8 cellular contexts compared by ENCODE assay signal in the genomic region with DNA sequence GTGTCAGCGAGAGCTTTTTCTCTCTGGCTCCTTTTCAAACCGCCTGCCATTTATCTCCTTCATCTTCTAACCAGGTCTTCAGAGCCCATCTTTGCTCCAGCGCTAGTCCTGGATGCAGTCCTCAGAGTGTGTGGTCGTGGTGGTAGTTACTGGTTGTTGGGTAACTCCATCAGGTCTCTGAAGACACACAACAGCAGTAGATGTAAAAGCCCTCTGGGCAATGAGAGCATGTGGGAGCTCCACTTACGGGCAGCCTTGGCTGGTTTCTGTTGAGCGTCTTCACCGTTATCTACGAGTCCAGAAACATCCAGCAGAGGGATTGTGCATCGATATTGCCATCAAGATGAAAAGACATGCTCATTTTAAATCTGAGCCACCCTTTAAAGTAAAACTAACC.
DNase-seq lines count a peak whose midpoint lies in the region; ATAC-seq, FAIRE-seq and TF ChIP-seq lines count a peak whose summit lies in the region.

No MANE protein-coding gene starts in this region.

- H3K36me3 ChIP-seq in small intestine (ENCODE audit: control insufficient read depth in 2 of 2, insufficient read depth in 2 of 2, low read length in 2 of 2) (no peaks in the 10 kb centered on the region), adrenal gland (replicated peaks in 1 of 2) (no peaks in the 10 kb centered on the region)

- H3K27me3 ChIP-seq in small intestine (ENCODE audit: control insufficient read depth in 2 of 2, insufficient read depth in 2 of 2, low read length in 2 of 2) = peaks cover 8 to 32% of the 10 kb centered on the region in 2 donors
- peaks cover 21% of the 10 kb centered on the region for H3K27me3 ChIP-seq in adrenal gland

- H3K4me1 ChIP-seq in small intestine (ENCODE audit: control insufficient read depth in 2 of 2, insufficient read depth in 1 of 2, low read depth in 1 of 2, low read length in 1 of 2) (no peaks in the 10 kb centered on the region), adrenal gland (replicated peaks in 1 of 2) (peaks cover 0 to 6% of the 10 kb centered on the region in 2 donors)

- TF ChIP-seq POLR2A in adrenal gland (IDR thresholded peaks at IDR 0.05) = no peak

- WGBS in small intestine, 3 donors = 29 to 58% (median 56%) methylated on average over 9 of the region's 9 CpGs
- 52 to 76% (median 68%) methylated on average over 9 of the region's 9 CpGs for WGBS in adrenal gland, 4 donors

- H3K4me3 ChIP-seq in cardiac fibroblast (replicated peaks in 1 of 2; ENCODE audit: low read depth in 2 of 2, low read length in 2 of 2) (peak overlapping the region in 1 of 2 donors; percentile 45), small intestine (ENCODE audit: low read depth in 1 of 2, low read length in 2 of 2) (no peak overlapping the region), adrenal gland (no peak overlapping the region)

- intact Hi-C loops in adrenal gland (cut with DNase I) = no loop called here

- peak; percentile 15 for ATAC-seq in GM21528 (IDR thresholded peaks at IDR 0.05; ENCODE audit: low FRiP score, unreplicated experiment)

- H3K9me3 ChIP-seq in small intestine (ENCODE audit: control insufficient read depth, low read depth) (no peaks in the 10 kb centered on the region), adrenal gland (replicated peaks in 1 of 3) (no peaks in the 10 kb centered on the region)

- DNase-seq in NAMALWA (ENCODE audit: low spot score) = peak; percentile 84
- peak in 1 of 2 donors; percentile 24 for DNase-seq in cardiac fibroblast (ENCODE audit: low read depth in 2 of 2)
- DNase-seq in small intestine = no peak
- DNase-seq in AG20443 (ENCODE audit: low spot score) = no peak
- no peak for DNase-seq in adrenal gland
- DNase-seq in globus pallidus (ENCODE audit: low spot score) = no peak

- H3K27ac ChIP-seq in small intestine (ENCODE audit: low read depth in 1 of 2, low read length in 1 of 2) (peak overlapping the region in 1 of 2 donors; percentile 48), adrenal gland (no peak overlapping the region)

- no peak for FAIRE-seq in small intestine (lab: Jason Lieb, UNC)

- TF ChIP-seq CTCF in GM12874 (IDR thresholded peaks at IDR 0.05; ENCODE audit: insufficient read depth, low read depth, low read length) (peak; percentile 37), cardiac fibroblast (IDR thresholded peaks at IDR 0.05; ENCODE audit: low read depth, low read length) (peak; percentile 10), adrenal gland (IDR thresholded peaks at IDR 0.05) (no peak)

Comparison
In these comparisons a context has a peak if more than half of its experiments do, and no peak if none do; other contexts are left out.
1. CTCF ChIP-seq: peak in GM12874 (single experiment) and cardiac fibroblast (single experiment); none in adrenal gland (0 of 6).